Comparison of ENCODE assay signal across 17 cellular contexts in genomic region chr22:31235076-31235475, GRCh38. TPM values are rescaled to one million over a fixed set of nuclear protein-coding genes. Genes with fewer than 3 reads are reported as not detected.
DNase-seq lines count a peak whose midpoint lies in the region; ATAC-seq and TF ChIP-seq lines count a peak whose summit lies in the region.
"Had no signal": no experiment of that assay in that cellular context is flagged by ENCODE, and none has a peak within 500 bp of the region (broad histone marks: within the 10 kb centered on the region; RNA-seq: fewer than 3 reads in every experiment).

No MANE protein-coding gene starts in this region.

- peak overlapping the region; percentile 26 for H3K27ac Mint-ChIP-seq in endothelial cell (ENCODE audit: unreplicated experiment)
- H3K27ac Mint-ChIP-seq in nephron progenitor cell: peak overlapping the region; percentile 23
- H3K27ac Mint-ChIP-seq: B cell; stimulated activated naive B cell treated with anti-CD40 and anti-IgM and Interleukin-4, amounts not matched to agents 10 μg/mL and 1 μg/mL and 100 μg/mL, for 72 hours had no signal

- H3K36me3 Mint-ChIP-seq in endothelial cell (ENCODE audit: low read depth, unreplicated experiment) (peaks cover 39% of the 10 kb centered on the region), nephron progenitor cell (ENCODE audit: low read depth) (peaks cover 6% of the 10 kb centered on the region)

- H3K4me3 Mint-ChIP-seq in endothelial cell (ENCODE audit: unreplicated experiment) (peak overlapping the region; percentile 77), nephron progenitor cell (no peak overlapping the region)
- H3K4me3 Mint-ChIP-seq: B cell; central memory CD8-positive, alpha-beta T cell; stimulated activated naive B cell treated with anti-CD40 and anti-IgM and Interleukin-4, amounts not matched to agents 10 μg/mL and 1 μg/mL and 100 μg/mL, for 72 hours had no signal

- DNase-seq in GDM1 (lab: John Stamatoyannopoulos, UW) (peak; percentile 66), MV-4-11 (lab: John Stamatoyannopoulos, UW) (peak; percentile 13), endothelial cell (ENCODE audit: low spot score) (no peak), nephron progenitor cell (no peak), KBM-7 (no peak), AML-193 (lab: John Stamatoyannopoulos, UW) (no peak), NCI-H2171 treated with DMSO at 0.1 percent for 48 hours (lab: John Stamatoyannopoulos, UW) (no peak)
- DNase-seq: amygdala; DMS79 treated with DMSO at 0.1 percent for 48 hours; foreskin keratinocyte; NCI-H187 treated with DMSO at 0.1 percent for 48 hours; NCI-H446; stimulated activated naive B cell treated with anti-CD40 and anti-IgM and Interleukin-4, amounts not matched to agents 10 μg/mL and 1 μg/mL and 100 μg/mL, for 72 hours; WERI-Rb-1 had no signal

- no peaks in the 10 kb centered on the region for H3K9me3 Mint-ChIP-seq in endothelial cell (ENCODE audit: unreplicated experiment)
- H3K9me3 Mint-ChIP-seq in nephron progenitor cell: no peaks in the 10 kb centered on the region
- H3K9me3 Mint-ChIP-seq: central memory CD8-positive, alpha-beta T cell; stimulated activated naive B cell treated with anti-CD40 and anti-IgM and Interleukin-4, amounts not matched to agents 10 μg/mL and 1 μg/mL and 100 μg/mL, for 72 hours had no signal

- TF ChIP-seq CTCF in endothelial cell (IDR thresholded peaks at IDR 0.05; ENCODE audit: unreplicated experiment) (no peak), nephron progenitor cell (IDR thresholded peaks at IDR 0.05) (no peak)

- in situ Hi-C loops in KBM-7 (cut with MboI; ENCODE audit: low pct_unique_long_range_greater_than_20kb, low sequenced_read_pairs): no loop called here

- H3K27me3 Mint-ChIP-seq in endothelial cell (ENCODE audit: unreplicated experiment) (peaks cover 7% of the 10 kb centered on the region), nephron progenitor cell (ENCODE audit: low read depth, poor library complexity) (no peaks in the 10 kb centered on the region)
- H3K27me3 Mint-ChIP-seq: B cell; central memory CD8-positive, alpha-beta T cell; stimulated activated naive B cell treated with anti-CD40 and anti-IgM and Interleukin-4, amounts not matched to agents 10 μg/mL and 1 μg/mL and 100 μg/mL, for 72 hours had no signal

- no peak for ATAC-seq in HG02588 (IDR thresholded peaks at IDR 0.05; ENCODE audit: unreplicated experiment)
- ATAC-seq: foreskin keratinocyte; stimulated activated naive B cell treated with anti-CD40 and anti-IgM and Interleukin-4, amounts not matched to agents 10 μg/mL and 1 μg/mL and 100 μg/mL, for 72 hours had no signal

- H3K4me1 Mint-ChIP-seq in endothelial cell (ENCODE audit: unreplicated experiment) (peaks cover 54% of the 10 kb centered on the region), nephron progenitor cell (peaks cover 15% of the 10 kb centered on the region)

RNA-seq across cellular contexts. Expression of gene LIMK2, which starts 23.0 kb away (rescaled TPM):
- 248 TPM for total RNA-seq in endothelial cell (ENCODE audit: unreplicated experiment)

RNA-seq across cellular contexts. Expression of gene PIK3IP1, which starts 57.2 kb away (rescaled TPM):
- 13.4 TPM for total RNA-seq in endothelial cell (ENCODE audit: unreplicated experiment)

Comparison
In these comparisons a context has a peak if more than half of its experiments do, and no peak if none do; other contexts are left out.
1. DNase-seq: peak in GDM1 (single experiment) and MV-4-11 (single experiment); none in endothelial cell (single experiment), nephron progenitor cell (single experiment), KBM-7 (single experiment), AML-193 (0 of 2) and NCI-H2171 treated with DMSO at 0.1 percent for 48 hours (single experiment).